21 cellular contexts compared by ENCODE assay signal in genomic region chr3:188367741-188368140, GRCh38.
"Had no signal": no experiment of that assay in that cellular context is flagged by ENCODE, and none has a peak within 500 bp of the region (broad histone marks: within the 10 kb centered on the region; RNA-seq: fewer than 3 reads in every experiment).

No MANE protein-coding gene starts in this region.

- ATAC-seq: activated T-cell treated with anti-CD3 and anti-CD28 coated beads, Interleukin-2, amount 50 U/mL, for 4 hours; foreskin keratinocyte; left cardiac atrium; lower lobe of right lung; right cardiac atrium; SK-N-SH treated with all-trans-retinoic acid at 6 μM for 48 hours; stimulated activated effector memory CD8-positive, alpha-beta T cell treated with anti-CD3 and anti-CD28 coated beads, Interleukin-12 subunit alpha, Interleukin-12 subunit beta, amount 100 ng/mL, for 72 hours; T-cell had no signal

- H3K27ac Mint-ChIP-seq: activated naive CD4-positive, alpha-beta T cell treated with anti-CD3 and anti-CD28 coated beads for 36 hours; T-cell had no signal

- DNase-seq: activated CD4-positive, alpha-beta T cell treated with anti-CD3 and anti-CD28 coated beads, Interleukin-2, amount 50 U/mL, for 1 hour; activated CD4-positive, CD25-positive, alpha-beta regulatory T cell treated with anti-CD3 and anti-CD28 coated beads, Interleukin-2, amount 50 U/mL, for 72 hours; activated CD8-positive, alpha-beta memory T cell treated with anti-CD3 and anti-CD28 coated beads, Interleukin-2, amount 50 U/mL, for 4 hours; activated naive CD4-positive, alpha-beta T cell treated with anti-CD3 and anti-CD28 coated beads for 36 hours; activated T-cell treated with anti-CD3 and anti-CD28 coated beads, Interleukin-2, amount 50 U/mL, for 4 hours; adrenal gland; effector memory CD4-positive, alpha-beta T cell; foreskin keratinocyte; glutamatergic neuron; hippocampal formation; left cardiac atrium; lower lobe of right lung; right cardiac atrium; small intestine; stimulated activated CD4-positive, alpha-beta T cell treated with anti-CD3 and anti-CD28 coated beads, Interleukin-4, amount 100 ng/mL, for 1 hour; T-cell; thyroid gland had no signal

- H3K36me3 Mint-ChIP-seq: stimulated activated effector memory CD8-positive, alpha-beta T cell treated with anti-CD3 and anti-CD28 coated beads, Interleukin-12 subunit alpha, Interleukin-12 subunit beta, amount 100 ng/mL, for 72 hours had no signal

- H3K4me3 Mint-ChIP-seq: activated naive CD4-positive, alpha-beta T cell treated with anti-CD3 and anti-CD28 coated beads for 36 hours; activated T-cell treated with anti-CD3 and anti-CD28 coated beads, Interleukin-2, amount 50 U/mL, for 4 hours; dendritic cell treated with granulocyte-macrophage colony-stimulating factor and Interleukin-4, amounts not matched to agents 40 ng/mL and 50 ng/mL, for 4 days; neural crest cell; stimulated activated effector memory CD8-positive, alpha-beta T cell treated with anti-CD3 and anti-CD28 coated beads, Interleukin-12 subunit alpha, Interleukin-12 subunit beta, amount 100 ng/mL, for 72 hours; T-cell had no signal

- H3K27me3 Mint-ChIP-seq: dendritic cell treated with granulocyte-macrophage colony-stimulating factor and Interleukin-4, amounts not matched to agents 40 ng/mL and 50 ng/mL, for 4 days; T-cell had no signal

- H3K9me3 Mint-ChIP-seq: activated naive CD4-positive, alpha-beta T cell treated with anti-CD3 and anti-CD28 coated beads for 36 hours; activated T-cell treated with anti-CD3 and anti-CD28 coated beads, Interleukin-2, amount 50 U/mL, for 4 hours; dendritic cell treated with granulocyte-macrophage colony-stimulating factor and Interleukin-4, amounts not matched to agents 40 ng/mL and 50 ng/mL, for 4 days; neural crest cell; stimulated activated effector memory CD8-positive, alpha-beta T cell treated with anti-CD3 and anti-CD28 coated beads, Interleukin-12 subunit alpha, Interleukin-12 subunit beta, amount 100 ng/mL, for 72 hours; T-cell had no signal
